In the genomic region with DNA sequence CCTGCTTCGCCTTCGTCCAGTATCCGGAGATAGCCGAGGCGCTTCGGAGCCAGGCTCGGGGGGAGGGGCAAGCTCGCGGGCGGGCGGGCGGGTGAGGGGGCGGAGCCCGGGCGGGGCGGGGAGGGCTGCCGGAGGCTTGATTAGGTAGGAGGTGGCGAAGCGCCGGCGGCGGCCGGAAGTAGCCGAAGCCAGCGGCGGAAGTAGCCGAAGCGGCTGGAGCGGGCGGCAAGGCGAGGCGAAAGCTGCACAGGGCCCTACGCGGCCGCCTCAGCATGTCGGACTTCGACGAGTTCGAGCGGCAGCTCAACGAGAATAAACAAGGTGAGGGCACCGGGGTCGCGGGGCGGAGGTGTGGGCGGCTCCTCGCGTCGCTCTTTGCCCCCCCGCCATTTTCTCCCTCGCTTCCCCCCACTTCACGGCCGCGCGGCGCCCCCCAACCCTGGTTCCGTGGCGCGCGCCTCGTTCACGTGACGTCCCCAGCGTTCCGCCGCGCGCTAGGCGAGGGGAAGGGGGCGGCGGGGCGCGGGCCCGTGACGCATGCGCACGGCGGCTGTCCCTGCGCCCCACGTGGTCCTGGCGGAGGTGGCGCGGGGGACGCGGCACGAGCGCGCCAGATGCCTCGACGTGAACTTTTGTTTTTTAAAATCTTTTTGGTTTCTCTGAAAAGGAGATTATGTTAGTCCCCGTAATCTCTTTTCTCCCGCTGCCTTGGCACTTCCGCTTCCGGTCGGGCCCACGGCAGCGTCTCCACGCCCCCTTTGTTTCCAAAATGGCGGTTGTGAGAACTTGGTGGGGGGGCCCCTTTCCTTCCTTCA, we compare ENCODE assay signal across 1 cellular context.
A peak's percentile ranks its signal among the peaks of the same experiment; 100 is the strongest.
TF ChIP-seq lines count a peak whose summit lies in the region.

A gene (plus strand): TSS at position 203 of the 815 bp plus-strand sequence. CDS start 70 bp downstream, at position 273.

TF ChIP-seq in HEK293, 187 proteins besides CTCF, POLR2A, EP300 and RAD21 (continued from another document):
- TF ChIP-seq, protein P1, sequence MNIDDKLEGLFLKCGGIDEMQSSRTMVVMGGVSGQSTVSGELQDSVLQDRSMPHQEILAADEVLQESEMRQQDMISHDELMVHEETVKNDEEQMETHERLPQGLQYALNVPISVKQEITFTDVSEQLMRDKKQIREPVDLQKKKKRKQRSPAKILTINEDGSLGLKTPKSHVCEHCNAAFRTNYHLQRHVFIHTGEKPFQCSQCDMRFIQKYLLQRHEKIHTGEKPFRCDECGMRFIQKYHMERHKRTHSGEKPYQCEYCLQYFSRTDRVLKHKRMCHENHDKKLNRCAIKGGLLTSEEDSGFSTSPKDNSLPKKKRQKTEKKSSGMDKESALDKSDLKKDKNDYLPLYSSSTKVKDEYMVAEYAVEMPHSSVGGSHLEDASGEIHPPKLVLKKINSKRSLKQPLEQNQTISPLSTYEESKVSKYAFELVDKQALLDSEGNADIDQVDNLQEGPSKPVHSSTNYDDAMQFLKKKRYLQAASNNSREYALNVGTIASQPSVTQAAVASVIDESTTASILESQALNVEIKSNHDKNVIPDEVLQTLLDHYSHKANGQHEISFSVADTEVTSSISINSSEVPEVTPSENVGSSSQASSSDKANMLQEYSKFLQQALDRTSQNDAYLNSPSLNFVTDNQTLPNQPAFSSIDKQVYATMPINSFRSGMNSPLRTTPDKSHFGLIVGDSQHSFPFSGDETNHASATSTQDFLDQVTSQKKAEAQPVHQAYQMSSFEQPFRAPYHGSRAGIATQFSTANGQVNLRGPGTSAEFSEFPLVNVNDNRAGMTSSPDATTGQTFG (tag by site-specific recombination; IDR thresholded peaks at IDR 0.05; ENCODE audit: borderline replicate concordance), result no peak
- TF ChIP-seq ZNF184 (tag by site-specific recombination; IDR thresholded peaks at IDR 0.05) (0 out of 2 replicates have a peak, but pooled peaks have one; percentile 19), ZNF610 (tag by site-specific recombination; IDR thresholded peaks at IDR 0.05; ENCODE audit: borderline replicate concordance) (peak; percentile 60; the same call in 1 of the 2 replicates), ZNF501 (tag by site-specific recombination; IDR thresholded peaks at IDR 0.05) (peak; percentile 77), HOXA7 (CRISPR knock-in tag; IDR thresholded peaks at IDR 0.05; ENCODE audit: borderline replicate concordance) (no peak), ZNF221 (tag by site-specific recombination; IDR thresholded peaks at IDR 0.05; ENCODE audit: borderline replicate concordance) (no peak; the same call in 1 of the 2 replicates), ZFP37 (tag by site-specific recombination; IDR thresholded peaks at IDR 0.05) (peak; percentile 67; the same call in 1 of the 2 replicates)
- TF ChIP-seq, protein P2, sequence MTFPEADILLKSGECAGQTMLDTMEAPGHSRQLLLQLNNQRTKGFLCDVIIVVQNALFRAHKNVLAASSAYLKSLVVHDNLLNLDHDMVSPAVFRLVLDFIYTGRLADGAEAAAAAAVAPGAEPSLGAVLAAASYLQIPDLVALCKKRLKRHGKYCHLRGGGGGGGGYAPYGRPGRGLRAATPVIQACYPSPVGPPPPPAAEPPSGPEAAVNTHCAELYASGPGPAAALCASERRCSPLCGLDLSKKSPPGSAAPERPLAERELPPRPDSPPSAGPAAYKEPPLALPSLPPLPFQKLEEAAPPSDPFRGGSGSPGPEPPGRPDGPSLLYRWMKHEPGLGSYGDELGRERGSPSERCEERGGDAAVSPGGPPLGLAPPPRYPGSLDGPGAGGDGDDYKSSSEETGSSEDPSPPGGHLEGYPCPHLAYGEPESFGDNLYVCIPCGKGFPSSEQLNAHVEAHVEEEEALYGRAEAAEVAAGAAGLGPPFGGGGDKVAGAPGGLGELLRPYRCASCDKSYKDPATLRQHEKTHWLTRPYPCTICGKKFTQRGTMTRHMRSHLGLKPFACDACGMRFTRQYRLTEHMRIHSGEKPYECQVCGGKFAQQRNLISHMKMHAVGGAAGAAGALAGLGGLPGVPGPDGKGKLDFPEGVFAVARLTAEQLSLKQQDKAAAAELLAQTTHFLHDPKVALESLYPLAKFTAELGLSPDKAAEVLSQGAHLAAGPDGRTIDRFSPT (tag by site-specific recombination; IDR thresholded peaks at IDR 0.05), result no peak
- TF ChIP-seq, protein P3, sequence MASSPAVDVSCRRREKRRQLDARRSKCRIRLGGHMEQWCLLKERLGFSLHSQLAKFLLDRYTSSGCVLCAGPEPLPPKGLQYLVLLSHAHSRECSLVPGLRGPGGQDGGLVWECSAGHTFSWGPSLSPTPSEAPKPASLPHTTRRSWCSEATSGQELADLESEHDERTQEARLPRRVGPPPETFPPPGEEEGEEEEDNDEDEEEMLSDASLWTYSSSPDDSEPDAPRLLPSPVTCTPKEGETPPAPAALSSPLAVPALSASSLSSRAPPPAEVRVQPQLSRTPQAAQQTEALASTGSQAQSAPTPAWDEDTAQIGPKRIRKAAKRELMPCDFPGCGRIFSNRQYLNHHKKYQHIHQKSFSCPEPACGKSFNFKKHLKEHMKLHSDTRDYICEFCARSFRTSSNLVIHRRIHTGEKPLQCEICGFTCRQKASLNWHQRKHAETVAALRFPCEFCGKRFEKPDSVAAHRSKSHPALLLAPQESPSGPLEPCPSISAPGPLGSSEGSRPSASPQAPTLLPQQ (tag by site-specific recombination; IDR thresholded peaks at IDR 0.05), result peak; percentile 86; the same call in 1 of the 2 replicates
